In genomic region chr18:47606526-47606925, GRCh38 we compare ENCODE assay signal across 20 cellular contexts.
DNase-seq lines count a peak whose midpoint lies in the region; ATAC-seq and TF ChIP-seq lines count a peak whose summit lies in the region.
"Had no signal": no experiment of that assay in that cellular context is flagged by ENCODE, and none has a peak within 500 bp of the region (broad histone marks: within the 10 kb centered on the region; RNA-seq: fewer than 3 reads in every experiment).

No MANE protein-coding gene starts in this region.

- H3K4me3 ChIP-seq in esophagus muscularis mucosa (no peak overlapping the region), thyroid gland (replicated peaks in 1 of 3) (no peak overlapping the region)
- H3K4me3 ChIP-seq: GM12878, GM23248, HAP-1 had no signal

- TF ChIP-seq EP300 in esophagus muscularis mucosa (IDR thresholded peaks at IDR 0.05): no peak

- no peaks in the 10 kb centered on the region for H3K4me1 ChIP-seq in esophagus muscularis mucosa
- H3K4me1 ChIP-seq in thyroid gland: peaks cover 12 to 23% of the 10 kb centered on the region in 2 donors
- H3K4me1 ChIP-seq: BE2C, HAP-1 had no signal

- DNase-seq in esophagus muscularis mucosa (ENCODE audit: extremely low spot score) (peak; percentile 79), thyroid gland (no peak), ecto neural progenitor cell (ENCODE audit: low spot score) (no peak)
- DNase-seq in activated CD4-positive, alpha-beta T cell treated with anti-CD3 and anti-CD28 coated beads, Interleukin-2, amount 50 U/mL, for 4 hours: no peak
- DNase-seq: ACHN; BE2C; C1 segment of cervical spinal cord; CD4-positive, CD25-positive, alpha-beta regulatory T cell; CD8-positive, alpha-beta memory T cell; COR-L47; DMS 273 treated with DMSO at 0.1 percent for 48 hours; DMS53; DND-41; EL; GM23248; IMR-90 had no signal

- H3K27ac ChIP-seq in VCaP (peak overlapping the region; percentile 76), esophagus muscularis mucosa (replicated peaks in 1 of 4) (no peak overlapping the region), thyroid gland (peak overlapping the region in 2 of 3 donors; percentile 8 to 9)
- H3K27ac ChIP-seq: GM23248 had no signal

- ATAC-seq in GM19397 (IDR thresholded peaks at IDR 0.05; ENCODE audit: unreplicated experiment): no peak
- ATAC-seq: GM12878 had no signal

- 69% methylated on average over 5 of the region's 5 CpGs for WGBS in esophagus muscularis mucosa
- 85 to 86% methylated on average over 5 of the region's 5 CpGs for WGBS in thyroid gland, 2 donors

- TF ChIP-seq POLR2A in esophagus muscularis mucosa (IDR thresholded peaks at IDR 0.05; ENCODE audit: low read depth): no peak
- TF ChIP-seq POLR2A in thyroid gland (IDR thresholded peaks at IDR 0.05): no peak

- peaks cover 0 to 5% (median 0%) of the 10 kb centered on the region in 4 donors for H3K9me3 ChIP-seq in esophagus muscularis mucosa
- no peaks in the 10 kb centered on the region for H3K9me3 ChIP-seq in thyroid gland
- H3K9me3 ChIP-seq: BE2C, HAP-1 had no signal

- no peaks in the 10 kb centered on the region for H3K36me3 ChIP-seq in esophagus muscularis mucosa
- no peaks in the 10 kb centered on the region for H3K36me3 ChIP-seq in thyroid gland
- H3K36me3 ChIP-seq: BE2C, HAP-1 had no signal

- TF ChIP-seq CTCF in VCaP (conservative IDR thresholded peaks at IDR 0.05) (no peak), esophagus muscularis mucosa (IDR thresholded peaks at IDR 0.05) (no peak), thyroid gland (IDR thresholded peaks at IDR 0.05) (no peak)

- H3K27me3 ChIP-seq in esophagus muscularis mucosa: no peaks in the 10 kb centered on the region
- H3K27me3 ChIP-seq in thyroid gland: no peaks in the 10 kb centered on the region
- H3K27me3 ChIP-seq: BE2C had no signal

- intact Hi-C loops in esophagus muscularis mucosa (cut with DNase I) (no loop called here), thyroid gland (cut with DNase I) (no loop called here)

Comparison
In these comparisons a context has a peak if more than half of its experiments do, and no peak if none do; other contexts are left out.
1. H3K27ac ChIP-seq: peak in VCaP (single experiment) and thyroid gland (2 of 3); none in esophagus muscularis mucosa (0 of 4).